Comparison of ENCODE assay signal across 8 cellular contexts in genomic region chr5:139787568-139788293, GRCh38. TPM values are rescaled to one million over a fixed set of nuclear protein-coding genes. Genes with fewer than 3 reads are reported as not detected.
A peak's percentile ranks its signal among the peaks of the same experiment; 100 is the strongest.
DNase-seq lines count a peak whose midpoint lies in the region; ATAC-seq and TF ChIP-seq lines count a peak whose summit lies in the region.

No MANE protein-coding gene starts in this region.

- 0% methylated on average over 30 to 37 of the region's 57 CpGs for WGBS in lower leg skin, 2 donors

- TF ChIP-seq POLR2A in lower leg skin (IDR thresholded peaks at IDR 0.05), result no peak

- in situ Hi-C loops in ACHN (cut with HindIII; ENCODE audit: low pct_ligation_motif_present, low pct_unique_long_range_greater_than_20kb, low sequenced_read_pairs), result no loop called here

- H3K4me3 ChIP-seq in lower leg skin (ENCODE audit: low read depth, poor library complexity, severe bottlenecking), result peak overlapping the region; percentile 14

- DNase-seq in ACHN (peak; percentile 75), NCI-H510A (lab: John Stamatoyannopoulos, UW) (peak; percentile 36), dermis microvascular lymphatic vessel endothelial cell (ENCODE audit: low read depth in 2 of 2) (peak; percentile 47 to 74), lower leg skin (ENCODE audit: low spot score in 2 of 2) (peak; percentile 79 to 98)
- peak; percentile 90 to 92 for DNase-seq in activated CD4-positive, alpha-beta T cell treated with anti-CD3 and anti-CD28 coated beads, Interleukin-2, amount 50 U/mL, for 48 hours
- DNase-seq in stimulated activated CD4-positive, alpha-beta T cell treated with anti-CD3 and anti-CD28 coated beads, Interleukin-4, amount 100 ng/mL, for 4 hours, result peak; percentile 72 to 86

- TF ChIP-seq CTCF in lower leg skin (IDR thresholded peaks at IDR 0.05), result peak in 1 of 3 donors; percentile 38

- ATAC-seq in GM18861 (IDR thresholded peaks at IDR 0.05; ENCODE audit: unreplicated experiment), result peak; percentile 73
- peak; percentile 81 for ATAC-seq in HG03196 (IDR thresholded peaks at IDR 0.05; ENCODE audit: unreplicated experiment)

- intact Hi-C loops in lower leg skin (cut with DNase I; ENCODE audit: low total_unique reads), result loop anchor here (1.0 to 5.0 kb wide), 2 partner anchors 75 to 180 kb away; no protein-coding TSS in a partner anchor

RNA-seq across cellular contexts. Expression of gene PSD2, which starts 7.9 kb away (rescaled TPM):
- under 0.01 TPM in 1 of 2 replicates, not detected in the other for total RNA-seq in dermis microvascular lymphatic vessel endothelial cell
- under 1 TPM; 0.15 to 0.30 (median 0.16) TPM for total RNA-seq in lower leg skin

Comparison
In these comparisons a context has a peak if more than half of its experiments do, and no peak if none do; other contexts are left out.
1. Peak in every context shown above with its lines: DNase-seq, ATAC-seq and H3K4me3 ChIP-seq.
2. DNase-seq: peak in every context shown above with its lines; median percentile 91 in activated CD4-positive, alpha-beta T cell treated with anti-CD3 and anti-CD28 coated beads, Interleukin-2, amount 50 U/mL, for 48 hours; 88 in lower leg skin; 79 in stimulated activated CD4-positive, alpha-beta T cell treated with anti-CD3 and anti-CD28 coated beads, Interleukin-4, amount 100 ng/mL, for 4 hours; 75 in ACHN; 60 in dermis microvascular lymphatic vessel endothelial cell; 36 in NCI-H510A.